Comparison of ENCODE assay signal across 15 cellular contexts in the genomic region with DNA sequence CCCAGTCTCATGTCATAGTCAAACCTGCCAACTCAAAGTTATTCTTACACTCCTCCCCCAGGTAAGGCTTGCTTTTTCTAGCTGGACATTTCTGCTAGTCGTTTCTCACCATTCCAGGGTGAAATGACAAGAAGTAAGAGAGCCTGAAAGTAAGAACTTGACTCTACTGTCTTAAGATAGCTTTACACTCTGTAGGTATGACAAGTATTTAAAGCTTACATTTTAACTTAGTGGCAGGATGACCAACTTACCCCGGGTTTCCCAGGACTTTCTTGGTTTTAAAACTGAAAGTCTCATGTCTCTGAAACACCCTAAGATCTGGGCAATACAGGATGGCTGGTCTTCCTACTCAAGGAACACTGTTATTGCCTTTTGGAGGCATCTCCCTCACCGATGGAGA.
DNase-seq lines count a peak whose midpoint lies in the region; ATAC-seq, FAIRE-seq and TF ChIP-seq lines count a peak whose summit lies in the region.
"Had no signal": no experiment of that assay in that cellular context is flagged by ENCODE, and none has a peak within 500 bp of the region (broad histone marks: within the 10 kb centered on the region; RNA-seq: fewer than 3 reads in every experiment).

No MANE protein-coding gene starts in this region.

- no peaks in the 10 kb centered on the region for H3K36me3 Mint-ChIP-seq in activated CD4-positive, alpha-beta T cell treated with anti-CD3 and anti-CD28 coated beads for 36 hours (ENCODE audit: low read depth)
- no peaks in the 10 kb centered on the region for H3K36me3 Mint-ChIP-seq in stimulated activated naive B cell treated with anti-CD40 and anti-IgM and Interleukin-4, amounts not matched to agents 10 μg/mL and 1 μg/mL and 100 μg/mL, for 72 hours

- CTCF ChIA-PET in activated CD4-positive, alpha-beta T cell treated with anti-CD3 and anti-CD28 coated beads for 36 hours (lab: Charles Lee) = no interaction called here

- no peak overlapping the region for H3K9ac ChIP-seq in kidney (ENCODE audit: low read length in 2 of 2)
- H3K9ac ChIP-seq: KMS-11 had no signal

- no peaks in the 10 kb centered on the region for H3K27me3 Mint-ChIP-seq in activated CD4-positive, alpha-beta T cell treated with anti-CD3 and anti-CD28 coated beads for 36 hours
- no peaks in the 10 kb centered on the region for H3K27me3 Mint-ChIP-seq in stimulated activated naive B cell treated with anti-CD40 and anti-IgM and Interleukin-4, amounts not matched to agents 10 μg/mL and 1 μg/mL and 100 μg/mL, for 72 hours

- no peak overlapping the region for H3K27ac ChIP-seq in kidney (ENCODE audit: low read depth in 2 of 2, low read length in 2 of 2)
- H3K27ac ChIP-seq: 22Rv1, KMS-11, SK-N-MC, tibial nerve had no signal

- no peak for TF ChIP-seq CTCF in kidney (IDR thresholded peaks at IDR 0.05; ENCODE audit: borderline replicate concordance, extremely low read depth, insufficient read depth)

- H3K4me3 ChIP-seq in kidney (ENCODE audit: low read length in 2 of 2) = no peak overlapping the region
- H3K4me3 ChIP-seq: lung, SK-N-MC, tibial nerve had no signal

- no peak for DNase-seq in activated CD4-positive, alpha-beta T cell treated with anti-CD3 and anti-CD28 coated beads for 36 hours
- no peak for DNase-seq in activated CD4-positive, alpha-beta T cell treated with anti-CD3 and anti-CD28 coated beads for 48 hours
- DNase-seq in stimulated activated naive B cell treated with anti-CD40 and anti-IgM and Interleukin-4, amounts not matched to agents 10 μg/mL and 1 μg/mL and 100 μg/mL, for 72 hours = no peak
- DNase-seq in DMS153 (lab: John Stamatoyannopoulos, UW) (no peak), kidney (no peak), NCI-H1417 (lab: John Stamatoyannopoulos, UW) (no peak)
- DNase-seq: activated T-cell treated with anti-CD3 and anti-CD28 coated beads, Interleukin-2, amount 50 U/mL, for 4 hours; NCI-H2107 had no signal

- FAIRE-seq in kidney (lab: Jason Lieb, UNC) = no peak

- no peaks in the 10 kb centered on the region for H3K9me3 ChIP-seq in kidney (ENCODE audit: control insufficient read depth in 1 of 2, low read length in 2 of 2)
- H3K9me3 ChIP-seq: tibial nerve had no signal

- no peaks in the 10 kb centered on the region for H3K9me3 Mint-ChIP-seq in activated CD4-positive, alpha-beta T cell treated with anti-CD3 and anti-CD28 coated beads for 36 hours (ENCODE audit: low read depth)
- H3K9me3 Mint-ChIP-seq in stimulated activated naive B cell treated with anti-CD40 and anti-IgM and Interleukin-4, amounts not matched to agents 10 μg/mL and 1 μg/mL and 100 μg/mL, for 72 hours = peaks cover 0 to 7% of the 10 kb centered on the region in 2 donors
- H3K9me3 Mint-ChIP-seq: activated T-cell treated with anti-CD3 and anti-CD28 coated beads, Interleukin-2, amount 50 U/mL, for 4 hours had no signal

- peak; percentile 39 for ATAC-seq in activated CD4-positive, alpha-beta T cell treated with anti-CD3 and anti-CD28 coated beads for 36 hours
- ATAC-seq in GM21717 (IDR thresholded peaks at IDR 0.05; ENCODE audit: unreplicated experiment) (peak; percentile 52), HG03135 (IDR thresholded peaks at IDR 0.05; ENCODE audit: unreplicated experiment) (peak; percentile 34)
- ATAC-seq in stimulated activated naive B cell treated with anti-CD40 and anti-IgM and Interleukin-4, amounts not matched to agents 10 μg/mL and 1 μg/mL and 100 μg/mL, for 72 hours (replicated peaks) = peak; percentile 27 to 57

- no peak overlapping the region for H3K4me3 Mint-ChIP-seq in activated CD4-positive, alpha-beta T cell treated with anti-CD3 and anti-CD28 coated beads for 36 hours
- peak overlapping the region in 1 of 2 donors; percentile 16 for H3K4me3 Mint-ChIP-seq in stimulated activated naive B cell treated with anti-CD40 and anti-IgM and Interleukin-4, amounts not matched to agents 10 μg/mL and 1 μg/mL and 100 μg/mL, for 72 hours
- H3K4me3 Mint-ChIP-seq: activated T-cell treated with anti-CD3 and anti-CD28 coated beads, Interleukin-2, amount 50 U/mL, for 4 hours had no signal

- intact Hi-C loops in activated CD4-positive, alpha-beta T cell treated with anti-CD3 and anti-CD28 coated beads for 36 hours (cut with DNase I, micrococcal nuclease) = no loop called here
- intact Hi-C loops in kidney (cut with DNase I) = no loop called here

- no peaks in the 10 kb centered on the region for H3K4me1 ChIP-seq in kidney (ENCODE audit: control insufficient read depth in 1 of 2, insufficient read depth in 1 of 2, low read depth in 1 of 2, low read length in 2 of 2)
- H3K4me1 ChIP-seq: tibial nerve had no signal

- no peaks in the 10 kb centered on the region for H3K36me3 ChIP-seq in kidney (ENCODE audit: control insufficient read depth in 1 of 2, insufficient read depth in 2 of 2, low read length in 2 of 2)
- H3K36me3 ChIP-seq: tibial nerve had no signal

- peaks cover 7% of the 10 kb centered on the region for H3K4me1 Mint-ChIP-seq in activated CD4-positive, alpha-beta T cell treated with anti-CD3 and anti-CD28 coated beads for 36 hours
- H3K4me1 Mint-ChIP-seq in stimulated activated naive B cell treated with anti-CD40 and anti-IgM and Interleukin-4, amounts not matched to agents 10 μg/mL and 1 μg/mL and 100 μg/mL, for 72 hours = peaks cover 11 to 20% of the 10 kb centered on the region in 2 donors

- POLR2A ChIA-PET in activated CD4-positive, alpha-beta T cell treated with anti-CD3 and anti-CD28 coated beads for 36 hours (lab: Charles Lee) = interaction anchor here (0.6 kb wide), 1 partner anchor 755 kb away, joined by 3 read pairs; no protein-coding TSS in a partner anchor

- H3K27ac Mint-ChIP-seq in activated CD4-positive, alpha-beta T cell treated with anti-CD3 and anti-CD28 coated beads for 36 hours = no peak overlapping the region
- H3K27ac Mint-ChIP-seq in stimulated activated naive B cell treated with anti-CD40 and anti-IgM and Interleukin-4, amounts not matched to agents 10 μg/mL and 1 μg/mL and 100 μg/mL, for 72 hours = peak overlapping the region; percentile 76
